ENCODE assay signal across 8 cellular contexts in the genomic region with DNA sequence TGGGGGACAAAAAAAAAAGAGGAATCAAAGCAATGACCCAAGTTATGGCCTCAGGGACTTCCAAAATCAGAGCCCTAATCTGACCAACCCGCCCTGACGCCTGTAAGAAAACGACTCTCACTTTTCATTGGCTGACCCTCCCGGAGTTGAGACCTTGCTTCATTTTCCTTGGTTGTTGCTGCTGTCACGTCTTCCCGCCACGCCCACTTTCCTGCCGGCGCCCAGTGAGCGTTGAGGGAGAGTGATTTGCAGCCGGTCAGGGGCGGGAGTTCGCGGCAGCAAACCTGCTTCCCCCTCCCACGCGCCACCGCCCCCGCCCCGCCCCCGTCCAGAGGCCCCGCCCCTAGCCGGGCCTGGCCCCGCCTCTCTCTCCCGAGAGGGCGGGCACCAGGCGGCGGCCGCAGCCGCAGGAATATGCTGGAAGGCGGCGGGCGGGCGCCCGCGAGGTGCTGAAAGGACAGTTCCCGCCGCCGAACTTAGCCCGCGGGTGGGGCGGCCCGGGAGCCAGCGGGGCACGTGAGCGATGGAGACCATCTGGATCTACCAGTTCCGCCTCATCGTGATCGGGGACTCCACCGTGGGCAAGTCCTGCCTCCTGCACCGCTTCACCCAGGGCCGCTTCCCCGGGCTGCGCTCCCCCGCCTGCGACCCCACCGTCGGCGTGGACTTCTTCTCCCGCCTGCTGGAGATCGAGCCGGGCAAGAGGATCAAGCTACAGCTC. TPM values are rescaled to one million over a fixed set of nuclear protein-coding genes. Genes with fewer than 3 reads are reported as not detected.
DNase-seq lines count a peak whose midpoint lies in the region; ATAC-seq and TF ChIP-seq lines count a peak whose summit lies in the region.

A gene with protein sequence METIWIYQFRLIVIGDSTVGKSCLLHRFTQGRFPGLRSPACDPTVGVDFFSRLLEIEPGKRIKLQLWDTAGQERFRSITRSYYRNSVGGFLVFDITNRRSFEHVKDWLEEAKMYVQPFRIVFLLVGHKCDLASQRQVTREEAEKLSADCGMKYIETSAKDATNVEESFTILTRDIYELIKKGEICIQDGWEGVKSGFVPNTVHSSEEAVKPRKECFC (plus strand): TSS at position 403 of the 721 bp plus-strand sequence. CDS start 121 bp downstream, at position 524.

- ATAC-seq in HG02588 (IDR thresholded peaks at IDR 0.05; ENCODE audit: unreplicated experiment) (peak; percentile 91), heart left ventricle (peak; percentile 82 to 98 (median 96))
- ATAC-seq in activated naive CD8-positive, alpha-beta T cell treated with anti-CD3 and anti-CD28 coated beads, Interleukin-2, amount 50 U/mL, for 24 hours, result peak; percentile 71

- H3K27me3 ChIP-seq in heart left ventricle (peaks cover 8 to 49% (median 17%) of the 10 kb centered on the region in 9 donors), parathyroid adenoma (ENCODE audit: control insufficient read depth, insufficient read depth, low read length) (no peaks in the 10 kb centered on the region), tibial nerve (peaks cover 0 to 24% of the 10 kb centered on the region in 2 donors)

- H3K27me3 Mint-ChIP-seq in activated naive CD8-positive, alpha-beta T cell treated with anti-CD3 and anti-CD28 coated beads, Interleukin-2, amount 50 U/mL, for 24 hours, result peaks cover 43% of the 10 kb centered on the region

- peaks cover 0 to 17% (median 5%) of the 10 kb centered on the region in 12 donors for H3K4me1 ChIP-seq in heart left ventricle
- no peaks in the 10 kb centered on the region for H3K4me1 ChIP-seq in parathyroid adenoma
- peaks cover 0 to 22% (median 4%) of the 10 kb centered on the region in 4 donors for H3K4me1 ChIP-seq in tibial nerve

- no peak for TF ChIP-seq EP300 in tibial nerve (IDR thresholded peaks at IDR 0.05)

- H3K27ac ChIP-seq in heart left ventricle (peak within 1 kb of the TSS in 4 of 12 donors; percentile 11 to 83 (median 54)), parathyroid adenoma (peak within 1 kb of the TSS; percentile 69), tibial nerve (peak within 1 kb of the TSS in 2 of 4 donors; percentile 18 to 59)

- TF ChIP-seq POLR2A in heart left ventricle (IDR thresholded peaks at IDR 0.05) (no peak), tibial nerve (IDR thresholded peaks at IDR 0.05) (no peak)

- peaks cover 9% of the 10 kb centered on the region for H3K4me1 Mint-ChIP-seq in activated naive CD8-positive, alpha-beta T cell treated with anti-CD3 and anti-CD28 coated beads, Interleukin-2, amount 50 U/mL, for 24 hours

- H3K79me2 ChIP-seq in parathyroid adenoma, result no peaks in the 10 kb centered on the region

- peak within 1 kb of the TSS; percentile 65 for H3K4me3 Mint-ChIP-seq in activated naive CD8-positive, alpha-beta T cell treated with anti-CD3 and anti-CD28 coated beads, Interleukin-2, amount 50 U/mL, for 24 hours

- peaks cover 3% of the 10 kb centered on the region for H3K9me3 Mint-ChIP-seq in activated naive CD8-positive, alpha-beta T cell treated with anti-CD3 and anti-CD28 coated beads, Interleukin-2, amount 50 U/mL, for 24 hours

- WGBS in heart left ventricle, 4 donors, result 0 to 3% (median 2%) methylated on average over 8 to 61 of the region's 61 CpGs
- 3% methylated on average over 11 to 35 of the region's 61 CpGs for WGBS in tibial nerve, 2 donors

- peak within 1 kb of the TSS; percentile 18 to 67 (median 43) for H3K4me3 ChIP-seq in heart left ventricle
- peak within 1 kb of the TSS; percentile 34 for H3K4me3 ChIP-seq in parathyroid adenoma (ENCODE audit: low read depth, low read length)
- H3K4me3 ChIP-seq in tibial nerve, result peak within 1 kb of the TSS; percentile 19 to 58 (median 49)

- no peak for TF ChIP-seq CTCF in heart left ventricle (IDR thresholded peaks at IDR 0.05)
- TF ChIP-seq CTCF in parathyroid adenoma (IDR thresholded peaks at IDR 0.05), result no peak
- no peak for TF ChIP-seq CTCF in tibial nerve (IDR thresholded peaks at IDR 0.05)

- no peak within 1 kb of the TSS for H3K9ac ChIP-seq in parathyroid adenoma

- no peak within 1 kb of the TSS for H3K27ac Mint-ChIP-seq in activated naive CD8-positive, alpha-beta T cell treated with anti-CD3 and anti-CD28 coated beads, Interleukin-2, amount 50 U/mL, for 24 hours

- H3K9me3 ChIP-seq in heart left ventricle (no peaks in the 10 kb centered on the region), parathyroid adenoma (ENCODE audit: control insufficient read depth, low read length) (no peaks in the 10 kb centered on the region), tibial nerve (no peaks in the 10 kb centered on the region)

- intact Hi-C loops in heart left ventricle (cut with DNase I), result no loop called here

- DNase-seq in GM04504 (ENCODE audit: low read depth) (peak; percentile 35), NCI-H1092 treated with DMSO at 0.1 percent for 48 hours (lab: John Stamatoyannopoulos, UW) (peak; percentile 99), SKM-1 treated with dmso at 0.1 percent for 144 hours (lab: John Stamatoyannopoulos, UW; ENCODE audit: unreplicated experiment) (peak; percentile 98), heart left ventricle (peak; percentile 81 to 90 (median 87)), tibial nerve (ENCODE audit: low spot score in 2 of 2) (peak; percentile 61)
- peak; percentile 69 for DNase-seq in activated naive CD8-positive, alpha-beta T cell treated with anti-CD3 and anti-CD28 coated beads, Interleukin-2, amount 50 U/mL, for 24 hours

- H3K36me3 Mint-ChIP-seq in activated naive CD8-positive, alpha-beta T cell treated with anti-CD3 and anti-CD28 coated beads, Interleukin-2, amount 50 U/mL, for 24 hours (ENCODE audit: low read depth), result peaks cover 5% of the 10 kb centered on the region

- no peaks in the 10 kb centered on the region for H3K36me3 ChIP-seq in heart left ventricle
- H3K36me3 ChIP-seq in parathyroid adenoma (ENCODE audit: control insufficient read depth, insufficient read depth, low read length), result no peaks in the 10 kb centered on the region
- H3K36me3 ChIP-seq in tibial nerve, result no peaks in the 10 kb centered on the region

- H3K4me2 ChIP-seq in parathyroid adenoma (ENCODE audit: low read length), result peak within 1 kb of the TSS; percentile 53

- peak within 1 kb of the TSS; percentile 88 for H2AFZ ChIP-seq in parathyroid adenoma

RNA-seq across cellular contexts. Expression of the gene that starts here (rescaled TPM):
- total RNA-seq in heart left ventricle (1 to 10 TPM in 2 of 9 donors, under 1 TPM in 6, not detected in 1; 0.20 to 4.7 (median 0.34) TPM), tibial nerve (1 to 10 TPM in 2 of 4 donors, under 1 TPM in 1, not detected in 1; 0.63 to 2.4 (median 1.5) TPM)
- polyA plus RNA-seq in heart left ventricle, result under 1 TPM in 1 of 2 donors, not detected in 1; 0.19 TPM

Comparison
In these comparisons a context has a peak if more than half of its experiments do, and no peak if none do; other contexts are left out.
1. DNase-seq: peak in every context shown above with its lines; median percentile 99 in NCI-H1092 treated with DMSO at 0.1 percent for 48 hours; 98 in SKM-1 treated with dmso at 0.1 percent for 144 hours; 87 in heart left ventricle; 69 in activated naive CD8-positive, alpha-beta T cell treated with anti-CD3 and anti-CD28 coated beads, Interleukin-2, amount 50 U/mL, for 24 hours; 61 in tibial nerve; 35 in GM04504.